ENCODE assay signal across 8 cellular contexts in the genomic region with DNA sequence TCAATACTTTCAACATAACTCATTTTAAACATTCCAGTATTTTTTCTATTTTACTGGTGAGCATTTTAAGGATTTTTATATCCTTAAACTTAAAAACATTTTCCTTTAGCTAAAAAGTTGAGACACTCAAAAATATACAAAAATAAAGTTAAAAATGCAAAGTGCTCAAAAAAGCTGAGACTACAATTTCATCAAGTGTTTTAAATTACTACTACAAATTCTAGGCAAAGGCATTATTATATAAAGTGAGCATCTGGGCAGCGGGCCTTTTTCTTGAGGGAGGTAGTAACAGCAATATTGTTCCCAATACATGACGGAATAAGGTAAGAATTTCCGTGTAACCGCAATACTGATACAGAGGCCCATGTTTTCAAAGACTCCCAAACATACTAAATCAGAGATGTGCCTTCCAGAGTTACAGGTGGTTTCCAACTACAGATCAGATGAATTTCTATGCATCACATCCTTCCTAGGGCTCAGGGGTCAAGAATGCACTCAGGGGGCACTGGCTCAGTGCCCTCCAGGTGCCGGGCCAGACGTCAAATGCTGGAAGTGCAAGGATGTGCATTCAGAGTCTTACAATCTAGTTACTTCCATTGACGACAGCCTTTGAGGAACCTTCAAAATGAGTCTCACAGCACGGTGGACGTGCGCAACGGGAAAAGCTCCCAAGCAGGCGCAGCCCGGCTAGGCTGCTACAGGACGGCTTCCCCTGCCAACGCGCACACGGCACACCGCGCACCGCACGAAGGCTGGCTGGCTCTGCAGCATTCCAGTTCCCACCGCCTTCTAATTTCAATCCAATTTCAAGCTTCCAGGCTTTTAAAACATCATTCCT. TPM values are rescaled to one million over a fixed set of nuclear protein-coding genes. Genes with fewer than 3 reads are reported as not detected.
DNase-seq lines count a peak whose midpoint lies in the region; ATAC-seq and TF ChIP-seq lines count a peak whose summit lies in the region.

No MANE protein-coding gene starts in this region.

- POLR2A ChIA-PET in GM10248 (lab: Yijun Ruan, JAX) = interaction anchor here (1.0 kb wide), 1 partner anchor 21 kb away, joined by 5 read pairs; a partner anchor contains a TSS

- H3K27ac Mint-ChIP-seq in natural killer cell = peak overlapping the region; percentile 86 to 93

- no peaks in the 10 kb centered on the region for H3K27me3 ChIP-seq in fibroblast of lung (ENCODE audit: control insufficient read depth, insufficient read depth, low read length)
- H3K27me3 ChIP-seq in upper lobe of left lung = no peaks in the 10 kb centered on the region

- peak overlapping the region; percentile 87 for H3K9ac ChIP-seq in fibroblast of lung (ENCODE audit: insufficient read depth, low read length)

- DNase-seq in GM10248 (ENCODE audit: extremely low spot score) = peak; percentile 28
- peak; percentile 50 for DNase-seq in HCEC 1CT
- DNase-seq in NCI-H526 (lab: John Stamatoyannopoulos, UW) = peak; percentile 51 to 67
- peak; percentile 14 for DNase-seq in activated T-helper 1 cell treated with Interleukin-2 at 50 U/mL for 16 hours (ENCODE audit: low read depth)
- peak; percentile 55 to 86 for DNase-seq in fibroblast of lung (ENCODE audit: low read depth in 2 of 2)
- peak; percentile 30 for DNase-seq in natural killer cell
- DNase-seq in upper lobe of left lung = peak; percentile 46 to 82

- peak overlapping the region; percentile 93 for H3K4me3 Mint-ChIP-seq in natural killer cell

- H3K4me1 ChIP-seq in fibroblast of lung (ENCODE audit: control insufficient read depth, extremely low read depth, insufficient read depth, low read length) (peaks cover 2% of the 10 kb centered on the region), upper lobe of left lung (peaks cover 11 to 35% (median 18%) of the 10 kb centered on the region in 4 donors)

- H3K4me2 ChIP-seq in fibroblast of lung (ENCODE audit: extremely low read depth, insufficient read depth, low read length) = peak overlapping the region; percentile 78

- WGBS in upper lobe of left lung, 2 donors = 6 to 7% methylated on average over 18 to 22 of the region's 22 CpGs

- H3K9me3 ChIP-seq in fibroblast of lung (ENCODE audit: control insufficient read depth, insufficient read depth, low read depth, low read length) (no peaks in the 10 kb centered on the region), upper lobe of left lung (no peaks in the 10 kb centered on the region)

- peaks cover 31% of the 10 kb centered on the region for H3K79me2 ChIP-seq in fibroblast of lung (ENCODE audit: control insufficient read depth, insufficient read depth, low read length)

- no peaks in the 10 kb centered on the region for H3K9me3 Mint-ChIP-seq in natural killer cell

- peaks cover 12 to 16% of the 10 kb centered on the region in 2 donors for H3K4me1 Mint-ChIP-seq in natural killer cell

- H3K27me3 Mint-ChIP-seq in natural killer cell (ENCODE audit: low read depth in 2 of 2) = no peaks in the 10 kb centered on the region

- TF ChIP-seq CTCF in GM10248 (IDR thresholded peaks at IDR 0.05; ENCODE audit: control extremely low read depth, extremely low read depth, low read depth, missing control alignments) (no peak), fibroblast of lung (conservative IDR thresholded peaks at IDR 0.05 in 1 of 2, IDR thresholded peaks at IDR 0.05 in 1 of 2; ENCODE audit: low read depth in 1 of 2, low read length in 2 of 2) (no peak), natural killer cell (IDR thresholded peaks at IDR 0.05) (no peak), upper lobe of left lung (IDR thresholded peaks at IDR 0.05) (no peak)

- no peaks in the 10 kb centered on the region for H3K36me3 ChIP-seq in fibroblast of lung (ENCODE audit: control insufficient read depth, insufficient read depth, low read length)
- H3K36me3 ChIP-seq in upper lobe of left lung = no peaks in the 10 kb centered on the region

- no peaks in the 10 kb centered on the region for H4K20me1 ChIP-seq in fibroblast of lung (ENCODE audit: control insufficient read depth, extremely low read depth, insufficient read depth, low read length)

- no peak for TF ChIP-seq POLR2A in upper lobe of left lung (IDR thresholded peaks at IDR 0.05)

- CTCF ChIA-PET in GM10248 (lab: Yijun Ruan, JAX) = interaction anchor here (1.6 to 2.1 kb wide), 3 partner anchors 14 to 21 kb away, joined by 5 to 15 read pairs (median 9); a partner anchor contains a TSS

- no peaks in the 10 kb centered on the region for H3K36me3 Mint-ChIP-seq in natural killer cell

- TF ChIP-seq EP300 in upper lobe of left lung (IDR thresholded peaks at IDR 0.05) = no peak

- H3K27ac ChIP-seq in fibroblast of lung (ENCODE audit: insufficient read depth, low read length) (peak overlapping the region; percentile 73), upper lobe of left lung (peak overlapping the region; percentile 88 to 97 (median 91))

- ATAC-seq in natural killer cell = peak in 2 of 3 donors; percentile 20 to 51
- peak; percentile 65 to 79 for ATAC-seq in upper lobe of left lung (ENCODE audit: low FRiP score in 2 of 2)
- ATAC-seq in HG02970 (IDR thresholded peaks at IDR 0.05; ENCODE audit: low FRiP score, unreplicated experiment) = no peak

- H2AFZ ChIP-seq in fibroblast of lung (ENCODE audit: low read length) = peak overlapping the region; percentile 66

- intact Hi-C loops in natural killer cell (cut with micrococcal nuclease) = loop anchor here (1.0 kb wide), 1 partner anchor 20 kb away; a partner anchor contains a TSS

- H3K4me3 ChIP-seq in fibroblast of lung (replicated peaks in 1 of 4; ENCODE audit: control extremely low read depth in 1 of 4, insufficient read depth in 1 of 4, low read depth in 3 of 4, low read length in 4 of 4) (peak overlapping the region; percentile 31 to 97 (median 58)), upper lobe of left lung (peak overlapping the region; percentile 55 to 93 (median 74))

RNA-seq across cellular contexts. Expression of a gene that starts 1.7 kb away (rescaled TPM):
- total RNA-seq in fibroblast of lung (15.5 and 15.7 TPM in 2 replicates), natural killer cell (10 to 100 TPM; 46.5 to 56.5 (median 53.6) TPM), upper lobe of left lung (10 to 100 TPM; 30.0 to 79.2 (median 42.4) TPM)
- polyA plus RNA-seq in fibroblast of lung = 15.7 and 20.8 TPM in 2 replicates
- polyA plus RNA-seq in fibroblast of lung (2012) = 15.4 and 18.0 TPM in 2 replicates
- polyA minus RNA-seq in fibroblast of lung (ENCODE audit: low replicate concordance) = 1.1 and 3.0 TPM in 2 replicates

RNA-seq across cellular contexts. Expression of a gene that starts 20.7 kb away (rescaled TPM):
- total RNA-seq in fibroblast of lung (41.9 and 46.2 TPM in 2 replicates), natural killer cell (10 to 100 TPM; 13.9 to 17.3 (median 16.6) TPM), upper lobe of left lung (10 to 100 TPM; 16.8 to 33.5 (median 26.9) TPM)
- polyA plus RNA-seq in fibroblast of lung = 35.5 and 41.0 TPM in 2 replicates
- 35.3 and 36.3 TPM in 2 replicates for polyA plus RNA-seq in fibroblast of lung (2012)
- polyA minus RNA-seq in fibroblast of lung (ENCODE audit: low replicate concordance) = 4.3 and 5.9 TPM in 2 replicates

RNA-seq across cellular contexts. Expression of a gene that starts 20.8 kb away (rescaled TPM):
- 13.1 and 23.3 TPM in 2 replicates for total RNA-seq in fibroblast of lung
- polyA plus RNA-seq in fibroblast of lung = 5.6 and 8.8 TPM in 2 replicates
- 3.8 and 7.0 TPM in 2 replicates for polyA plus RNA-seq in fibroblast of lung (2012)
- polyA minus RNA-seq in fibroblast of lung (ENCODE audit: low replicate concordance) = 4.1 and 5.3 TPM in 2 replicates
- total RNA-seq in natural killer cell = 10 to 100 TPM; 12.7 to 31.0 (median 25.3) TPM
- total RNA-seq in upper lobe of left lung = 10 to 100 TPM; 20.1 to 80.7 (median 40.3) TPM

RNA-seq across cellular contexts. Expression of a gene that starts 28.8 kb away (rescaled TPM):
- total RNA-seq in fibroblast of lung (0.83 and 1.0 TPM in 2 replicates), natural killer cell (1 to 10 TPM; 4.0 to 6.8 (median 5.3) TPM), upper lobe of left lung (1 to 10 TPM in 5 of 6 donors, under 1 TPM in 1; 0.89 to 6.3 (median 1.2) TPM)
- polyA plus RNA-seq in fibroblast of lung = 0.42 and 0.49 TPM in 2 replicates
- polyA plus RNA-seq in fibroblast of lung (2012) = 0.47 and 0.58 TPM in 2 replicates
- polyA minus RNA-seq in fibroblast of lung (ENCODE audit: low replicate concordance) = not detected in 2 replicates

RNA-seq across cellular contexts. Expression of a gene that starts 28.8 kb away (rescaled TPM):
- 21.3 and 32.5 TPM in 2 replicates for total RNA-seq in fibroblast of lung
- polyA plus RNA-seq in fibroblast of lung = 19.5 and 22.0 TPM in 2 replicates
- 15.8 and 16.9 TPM in 2 replicates for polyA plus RNA-seq in fibroblast of lung (2012)
- 6.2 and 17.1 TPM in 2 replicates for polyA minus RNA-seq in fibroblast of lung (ENCODE audit: low replicate concordance)
- 10 to 100 TPM; 33.9 to 42.2 (median 36.4) TPM for total RNA-seq in natural killer cell
- total RNA-seq in upper lobe of left lung = 10 to 100 TPM; 12.6 to 51.3 (median 18.5) TPM

Comparison
In these comparisons a context has a peak if more than half of its experiments do, and no peak if none do; other contexts are left out.
1. DNase-seq: peak in every context shown above with its lines; median percentile 70 in fibroblast of lung; 64 in upper lobe of left lung; 59 in NCI-H526; 50 in HCEC 1CT; 30 in natural killer cell; 28 in GM10248; 14 in activated T-helper 1 cell treated with Interleukin-2 at 50 U/mL for 16 hours.